ENCODE assay signal across 25 cellular contexts in the genomic region with DNA sequence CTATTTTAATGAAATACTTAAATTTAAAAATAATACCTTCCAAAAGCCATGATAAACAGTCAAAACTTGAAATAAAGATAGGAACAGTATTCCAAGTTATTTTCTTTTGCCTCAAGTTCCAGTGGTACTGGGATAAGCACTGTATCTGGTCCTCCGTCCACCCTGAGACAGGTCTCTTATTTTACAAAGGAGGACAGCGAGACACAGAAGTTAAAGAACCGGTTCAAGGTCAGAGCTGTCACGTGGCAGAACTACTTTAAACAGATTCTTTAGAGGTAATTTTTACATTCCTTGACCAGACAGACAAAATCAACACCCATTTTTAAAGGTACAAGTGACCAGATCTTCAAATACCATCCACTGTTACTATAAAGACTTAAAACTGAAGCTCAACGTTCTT.
"Had no signal": no experiment of that assay in that cellular context is flagged by ENCODE, and none has a peak within 500 bp of the region (broad histone marks: within the 10 kb centered on the region; RNA-seq: fewer than 3 reads in every experiment).

No MANE protein-coding gene starts in this region.

- H3K4me1 ChIP-seq: pancreas had no signal

- H3K4me3 ChIP-seq: dorsolateral prefrontal cortex, gastrocnemius medialis, lower lobe of right lung, pancreas, right lobe of liver, thoracic aorta, transverse colon had no signal

- H3K27me3 Mint-ChIP-seq: memory B cell; progenitor cell of endocrine pancreas; stimulated activated naive B cell treated with anti-CD40 and anti-IgM and Interleukin-4, amounts not matched to agents 10 μg/mL and 1 μg/mL and 100 μg/mL, for 72 hours; stimulated activated naive CD8-positive, alpha-beta T cell treated with anti-CD3 and anti-CD28 coated beads, Interleukin-15, Interleukin-2, amounts not matched to agents 100 ng/mL and 50 ng/mL, for 24 hours had no signal

- H3K9me3 ChIP-seq: gastrocnemius medialis, lower lobe of right lung, neutrophil, pancreas, right lobe of liver, thoracic aorta, transverse colon had no signal

- H3K27ac Mint-ChIP-seq: memory B cell; natural killer cell; progenitor cell of endocrine pancreas; stimulated activated naive B cell treated with anti-CD40 and anti-IgM and Interleukin-4, amounts not matched to agents 10 μg/mL and 1 μg/mL and 100 μg/mL, for 72 hours; stimulated activated naive CD8-positive, alpha-beta T cell treated with anti-CD3 and anti-CD28 coated beads, Interleukin-15, Interleukin-2, amounts not matched to agents 100 ng/mL and 50 ng/mL, for 24 hours had no signal

- H3K9me3 Mint-ChIP-seq: memory B cell; natural killer cell; neural crest cell; stimulated activated naive B cell treated with anti-CD40 and anti-IgM and Interleukin-4, amounts not matched to agents 10 μg/mL and 1 μg/mL and 100 μg/mL, for 72 hours; stimulated activated naive CD8-positive, alpha-beta T cell treated with anti-CD3 and anti-CD28 coated beads, Interleukin-15, Interleukin-2, amounts not matched to agents 100 ng/mL and 50 ng/mL, for 24 hours had no signal

- H3K4me3 Mint-ChIP-seq: memory B cell; natural killer cell; neural crest cell; stimulated activated naive B cell treated with anti-CD40 and anti-IgM and Interleukin-4, amounts not matched to agents 10 μg/mL and 1 μg/mL and 100 μg/mL, for 72 hours; stimulated activated naive CD8-positive, alpha-beta T cell treated with anti-CD3 and anti-CD28 coated beads, Interleukin-15, Interleukin-2, amounts not matched to agents 100 ng/mL and 50 ng/mL, for 24 hours had no signal

- H3K27ac ChIP-seq: dorsolateral prefrontal cortex, gastrocnemius medialis, lower lobe of right lung, neutrophil, pancreas, right lobe of liver, thoracic aorta, transverse colon had no signal

- ATAC-seq: gastrocnemius medialis; left colon; left ventricle myocardium superior; natural killer cell; right lobe of liver; stimulated activated naive B cell treated with anti-CD40 and anti-IgM and Interleukin-4, amounts not matched to agents 10 μg/mL and 1 μg/mL and 100 μg/mL, for 72 hours had no signal

- H3K27me3 ChIP-seq: dorsolateral prefrontal cortex, gastrocnemius medialis, pancreas, right lobe of liver, transverse colon had no signal

- DNase-seq: central memory CD4-positive, alpha-beta T cell; dorsolateral prefrontal cortex; effector CD4-positive, alpha-beta T cell; gastrocnemius medialis; head of caudate nucleus; kidney glomerular epithelial cell; left colon; left ventricle myocardium superior; lower lobe of right lung; natural killer cell; pancreas; right lobe of liver; small intestine; stimulated activated CD4-positive, alpha-beta T cell treated with anti-CD3 and anti-CD28 coated beads, Interleukin-15, amount 100 ng/mL, for 24 hours; stimulated activated CD4-positive, alpha-beta T cell treated with anti-CD3 and anti-CD28 coated beads, Interleukin-2, amount 100 ng/mL, for 48 hours; stimulated activated naive B cell treated with anti-CD40 and anti-IgM and Interleukin-4, amounts not matched to agents 10 μg/mL and 1 μg/mL and 100 μg/mL, for 72 hours; transverse colon had no signal

- H3K36me3 ChIP-seq: gastrocnemius medialis, lower lobe of right lung, neutrophil, pancreas, right lobe of liver, thoracic aorta, transverse colon had no signal

- FAIRE-seq: islet of Langerhans, pancreas, small intestine, urothelium cell line had no signal

- H3K36me3 Mint-ChIP-seq: memory B cell; natural killer cell; stimulated activated naive B cell treated with anti-CD40 and anti-IgM and Interleukin-4, amounts not matched to agents 10 μg/mL and 1 μg/mL and 100 μg/mL, for 72 hours had no signal
